In the genomic region with DNA sequence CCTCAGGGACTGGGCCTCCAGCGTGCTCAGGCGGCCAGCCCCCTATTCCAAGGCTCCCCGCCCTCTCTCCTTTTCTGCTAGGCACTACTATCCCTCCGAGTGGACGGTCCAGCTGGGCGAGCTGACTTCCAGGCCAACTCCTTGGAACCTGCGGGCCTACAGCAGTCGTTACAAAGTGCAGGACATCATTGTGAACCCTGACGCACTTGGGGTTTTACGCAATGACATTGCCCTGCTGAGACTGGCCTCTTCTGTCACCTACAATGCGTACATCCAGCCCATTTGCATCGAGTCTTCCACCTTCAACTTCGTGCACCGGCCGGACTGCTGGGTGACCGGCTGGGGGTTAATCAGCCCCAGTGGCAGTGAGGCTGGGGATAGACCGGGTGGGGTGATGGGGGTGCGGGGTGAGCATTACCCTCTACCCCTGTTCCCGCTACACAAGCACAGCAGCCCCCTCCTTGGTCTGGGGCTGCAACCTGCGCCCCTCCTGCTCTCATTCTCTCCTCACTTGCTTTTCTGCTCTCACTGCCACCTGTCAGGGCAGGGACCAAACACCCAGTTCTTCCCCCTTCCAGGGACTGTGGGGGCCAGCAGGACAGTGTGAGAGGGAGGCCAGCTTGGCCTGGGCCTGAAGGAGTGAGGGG, we compare ENCODE assay signal across 1 cellular context.
TF ChIP-seq lines count a peak whose summit lies in the region.

No MANE protein-coding gene starts in this region.

TF ChIP-seq in H1, 55 proteins besides CTCF, POLR2A, EP300 and RAD21:
- no peak for TF ChIP-seq TEAD4 (IDR thresholded peaks at IDR 0.05; ENCODE audit: low read depth, low read length)
- TF ChIP-seq MAFK (IDR thresholded peaks at IDR 0.05; ENCODE audit: low read depth, low read length): no peak
- no peak for TF ChIP-seq TAF1 (IDR thresholded peaks at IDR 0.05; ENCODE audit: low read depth, low read length)
- no peak for TF ChIP-seq RFX5 (IDR thresholded peaks at IDR 0.05; ENCODE audit: borderline replicate concordance, low read depth, low read length)
- no peak for TF ChIP-seq HDAC2 (IDR thresholded peaks at IDR 0.05; ENCODE audit: borderline replicate concordance in 1 of 2, low read depth in 2 of 2, low read length in 2 of 2)
- TF ChIP-seq, protein P1, sequence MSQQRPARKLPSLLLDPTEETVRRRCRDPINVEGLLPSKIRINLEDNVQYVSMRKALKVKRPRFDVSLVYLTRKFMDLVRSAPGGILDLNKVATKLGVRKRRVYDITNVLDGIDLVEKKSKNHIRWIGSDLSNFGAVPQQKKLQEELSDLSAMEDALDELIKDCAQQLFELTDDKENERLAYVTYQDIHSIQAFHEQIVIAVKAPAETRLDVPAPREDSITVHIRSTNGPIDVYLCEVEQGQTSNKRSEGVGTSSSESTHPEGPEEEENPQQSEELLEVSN (IDR thresholded peaks at IDR 0.05): no peak
- TF ChIP-seq EGR1 (IDR thresholded peaks at IDR 0.05; ENCODE audit: borderline replicate concordance, low read depth, low read length): no peak
- no peak for TF ChIP-seq JUN (IDR thresholded peaks at IDR 0.05; ENCODE audit: low read depth, low read length)
- TF ChIP-seq KDM1A (IDR thresholded peaks at IDR 0.05; ENCODE audit: borderline replicate concordance, low read length): no peak
- TF ChIP-seq, protein P2, sequence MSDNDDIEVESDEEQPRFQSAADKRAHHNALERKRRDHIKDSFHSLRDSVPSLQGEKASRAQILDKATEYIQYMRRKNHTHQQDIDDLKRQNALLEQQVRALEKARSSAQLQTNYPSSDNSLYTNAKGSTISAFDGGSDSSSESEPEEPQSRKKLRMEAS (IDR thresholded peaks at IDR 0.05): no peak
